10 cellular contexts compared by ENCODE assay signal in genomic region chr5:55062039-55062779, GRCh38. TPM values are rescaled to one million over a fixed set of nuclear protein-coding genes. Genes with fewer than 3 reads are reported as not detected.
DNase-seq lines count a peak whose midpoint lies in the region; ATAC-seq and TF ChIP-seq lines count a peak whose summit lies in the region.
"Had no signal": no experiment of that assay in that cellular context is flagged by ENCODE, and none has a peak within 500 bp of the region (broad histone marks: within the 10 kb centered on the region; RNA-seq: fewer than 3 reads in every experiment).

No MANE protein-coding gene starts in this region.

- H3K27me3 ChIP-seq in CD8-positive, alpha-beta T cell (ENCODE audit: insufficient read depth, low read length) = no peaks in the 10 kb centered on the region

- H3K36me3 ChIP-seq in CD8-positive, alpha-beta T cell (ENCODE audit: insufficient read depth, low read length) = no peaks in the 10 kb centered on the region

- POLR2A ChIA-PET in CD8-positive, alpha-beta T cell (lab: Charles Lee) = interaction anchor here (0.9 to 2.2 kb wide), 16 partner anchors 9 to 50 kb away, joined by 3 to 14 read pairs (median 4); partner anchors contain the start of gene GZMA

- peak overlapping the region; percentile 30 for H3K4me3 ChIP-seq in CD8-positive, alpha-beta T cell (ENCODE audit: low read depth, low read length)

- intact Hi-C loops in CD8-positive, alpha-beta T cell (cut with DNase I, micrococcal nuclease) = loop anchor here (1.0 to 5.0 kb wide), 3 partner anchors 25 to 40 kb away; partner anchors contain the start of gene GZMA (in 2 of the 2)

- H3K4me1 Mint-ChIP-seq in CD8-positive, alpha-beta T cell (ENCODE audit: low read depth) = peaks cover 57% of the 10 kb centered on the region
- H3K4me1 Mint-ChIP-seq in natural killer cell treated with Interleukin-12 subunit alpha and Interleukin-12 subunit beta and Interleukin-15 and Interleukin-18, amount 100 ng/mL, for 72 hours (ENCODE audit: low read depth in 2 of 2) = peaks cover 72 to 80% of the 10 kb centered on the region in 2 donors
- H3K4me1 Mint-ChIP-seq in osteocyte (ENCODE audit: unreplicated experiment) = peaks cover 14% of the 10 kb centered on the region

- no peaks in the 10 kb centered on the region for H3K9me3 Mint-ChIP-seq in CD8-positive, alpha-beta T cell
- peaks cover 8% of the 10 kb centered on the region for H3K9me3 Mint-ChIP-seq in natural killer cell treated with Interleukin-12 subunit alpha and Interleukin-12 subunit beta and Interleukin-15 and Interleukin-18, amount 100 ng/mL, for 72 hours
- H3K9me3 Mint-ChIP-seq in osteocyte (ENCODE audit: unreplicated experiment) = peaks cover 4% of the 10 kb centered on the region

- no peak for TF ChIP-seq CTCF in CD8-positive, alpha-beta T cell (IDR thresholded peaks at IDR 0.05)
- TF ChIP-seq CTCF in osteocyte (IDR thresholded peaks at IDR 0.05) = no peak

- peak in 6 of 7 experiments; percentile 16 to 65 (median 38) for DNase-seq in CD8-positive, alpha-beta T cell
- DNase-seq in NCI-H774 (lab: John Stamatoyannopoulos, UW) (peak; percentile 52), osteocyte (ENCODE audit: extremely low spot score, unreplicated experiment) (no peak), KG1 (lab: John Stamatoyannopoulos, UW) (no peak)
- peak; percentile 67 to 70 for DNase-seq in activated T-cell treated with anti-CD3 and anti-CD28 coated beads, Interleukin-2, amount 50 U/mL, for 48 hours
- DNase-seq in natural killer cell treated with Interleukin-12 subunit alpha and Interleukin-12 subunit beta and Interleukin-15 and Interleukin-18, amount 100 ng/mL, for 72 hours (ENCODE audit: low spot score) = peak; percentile 89
- DNase-seq: NCI-H2081 treated with DMSO at 0.1 percent for 48 hours had no signal

- no peaks in the 10 kb centered on the region for H3K27me3 Mint-ChIP-seq in CD8-positive, alpha-beta T cell (ENCODE audit: low read depth)
- no peaks in the 10 kb centered on the region for H3K27me3 Mint-ChIP-seq in natural killer cell treated with Interleukin-12 subunit alpha and Interleukin-12 subunit beta and Interleukin-15 and Interleukin-18, amount 100 ng/mL, for 72 hours
- H3K27me3 Mint-ChIP-seq in osteocyte (ENCODE audit: unreplicated experiment) = peaks cover 2% of the 10 kb centered on the region

- CTCF ChIA-PET in CD8-positive, alpha-beta T cell (lab: Charles Lee) = interaction anchor here (1.0 to 2.2 kb wide), 7 partner anchors 25 to 119 kb away, joined by 3 to 9 read pairs (median 5); no protein-coding TSS in a partner anchor

- ATAC-seq in CD8-positive, alpha-beta T cell = peak; percentile 76
- ATAC-seq in natural killer cell treated with Interleukin-12 subunit alpha and Interleukin-12 subunit beta and Interleukin-15 and Interleukin-18, amount 100 ng/mL, for 72 hours = peak; percentile 94 to 95
- ATAC-seq in HG02759 (IDR thresholded peaks at IDR 0.05; ENCODE audit: unreplicated experiment) = no peak
- no peak for ATAC-seq in GM18868 (IDR thresholded peaks at IDR 0.05; ENCODE audit: unreplicated experiment)

- H3K4me1 ChIP-seq in CD8-positive, alpha-beta T cell (ENCODE audit: insufficient read depth, low read length) = peaks cover 45% of the 10 kb centered on the region

- no peaks in the 10 kb centered on the region for H3K36me3 Mint-ChIP-seq in CD8-positive, alpha-beta T cell
- peaks cover 16% of the 10 kb centered on the region for H3K36me3 Mint-ChIP-seq in natural killer cell treated with Interleukin-12 subunit alpha and Interleukin-12 subunit beta and Interleukin-15 and Interleukin-18, amount 100 ng/mL, for 72 hours
- H3K36me3 Mint-ChIP-seq in osteocyte (ENCODE audit: unreplicated experiment) = no peaks in the 10 kb centered on the region

- H3K4me3 Mint-ChIP-seq in CD8-positive, alpha-beta T cell = peak overlapping the region; percentile 81
- H3K4me3 Mint-ChIP-seq in natural killer cell treated with Interleukin-12 subunit alpha and Interleukin-12 subunit beta and Interleukin-15 and Interleukin-18, amount 100 ng/mL, for 72 hours = peak overlapping the region; percentile 88
- no peak overlapping the region for H3K4me3 Mint-ChIP-seq in osteocyte (ENCODE audit: unreplicated experiment)

- peak overlapping the region; percentile 19 for H3K27ac ChIP-seq in CD8-positive, alpha-beta T cell (ENCODE audit: low read depth, low read length)
- H3K27ac ChIP-seq: VCaP had no signal

- no peaks in the 10 kb centered on the region for H3K9me3 ChIP-seq in CD8-positive, alpha-beta T cell (ENCODE audit: low read length)

- H3K27ac Mint-ChIP-seq in CD8-positive, alpha-beta T cell = peak overlapping the region; percentile 85
- peak overlapping the region; percentile 98 for H3K27ac Mint-ChIP-seq in natural killer cell treated with Interleukin-12 subunit alpha and Interleukin-12 subunit beta and Interleukin-15 and Interleukin-18, amount 100 ng/mL, for 72 hours
- no peak overlapping the region for H3K27ac Mint-ChIP-seq in osteocyte (ENCODE audit: unreplicated experiment)

RNA-seq across cellular contexts. Expression of gene GZMK, which starts 38.2 kb away (rescaled TPM):
- 10 to 100 TPM; 38.8 to 42.2 TPM for total RNA-seq in CD8-positive, alpha-beta T cell
- total RNA-seq in natural killer cell treated with Interleukin-12 subunit alpha and Interleukin-12 subunit beta and Interleukin-15 and Interleukin-18, amount 100 ng/mL, for 72 hours = 1 to 10 TPM; 4.7 to 7.4 TPM
- not detected in 2 replicates for total RNA-seq in osteocyte

RNA-seq across cellular contexts. Expression of gene GZMA, which starts 40.2 kb away (rescaled TPM):
- total RNA-seq in CD8-positive, alpha-beta T cell = 10 to 100 TPM; 13.4 to 13.6 TPM
- total RNA-seq in natural killer cell treated with Interleukin-12 subunit alpha and Interleukin-12 subunit beta and Interleukin-15 and Interleukin-18, amount 100 ng/mL, for 72 hours = 1,000 to 10,000 TPM in 1 of 2 donors, 100 to 1,000 TPM in 1; 522 to 1,702 TPM
- total RNA-seq in osteocyte = not detected in 2 replicates

Comparison
In these comparisons a context has a peak if more than half of its experiments do, and no peak if none do; other contexts are left out.
1. ATAC-seq: peak in CD8-positive, alpha-beta T cell (single experiment) and natural killer cell treated with Interleukin-12 subunit alpha and Interleukin-12 subunit beta and Interleukin-15 and Interleukin-18, amount 100 ng/mL, for 72 hours (2 of 2); none in HG02759 (single experiment) and GM18868 (single experiment).
2. DNase-seq: peak in CD8-positive, alpha-beta T cell (6 of 7), NCI-H774 (single experiment), activated T-cell treated with anti-CD3 and anti-CD28 coated beads, Interleukin-2, amount 50 U/mL, for 48 hours (2 of 2) and natural killer cell treated with Interleukin-12 subunit alpha and Interleukin-12 subunit beta and Interleukin-15 and Interleukin-18, amount 100 ng/mL, for 72 hours (single experiment); none in osteocyte (single experiment) and KG1 (single experiment).
3. RNA of gene GZMK, which starts 38.2 kb away (total RNA-seq): 38.8 to 42.2 TPM in CD8-positive, alpha-beta T cell; 4.7 to 7.4 TPM in natural killer cell treated with Interleukin-12 subunit alpha and Interleukin-12 subunit beta and Interleukin-15 and Interleukin-18, amount 100 ng/mL, for 72 hours and not detected in osteocyte; every median in the first group is over 4 times any median in the second.
4. RNA of gene GZMA, which starts 40.2 kb away (total RNA-seq): 522 to 1,702 TPM in natural killer cell treated with Interleukin-12 subunit alpha and Interleukin-12 subunit beta and Interleukin-15 and Interleukin-18, amount 100 ng/mL, for 72 hours; 13.4 to 13.6 TPM in CD8-positive, alpha-beta T cell and not detected in osteocyte; every median in the first group is over 10 times any median in the second.